Comparison of ENCODE assay signal across 7 cellular contexts in genomic region chr3:113878403-113878802, GRCh38. TPM values are rescaled to one million over a fixed set of nuclear protein-coding genes. Genes with fewer than 3 reads are reported as not detected.
"Had no signal": no experiment of that assay in that cellular context is flagged by ENCODE, and none has a peak within 500 bp of the region (broad histone marks: within the 10 kb centered on the region; RNA-seq: fewer than 3 reads in every experiment).

No MANE protein-coding gene starts in this region.

- H3K27ac ChIP-seq: HL-60, KMS-11 had no signal

- H3K9ac ChIP-seq: KMS-11 had no signal

- ATAC-seq: HepG2 had no signal

- H3K4me2 ChIP-seq: KMS-11 had no signal

- DNase-seq: IMR-90, KBM-7, KG1 had no signal

- FAIRE-seq: HepG2, HTR-8/SVneo had no signal

RNA-seq across cellular contexts. Expression of gene GRAMD1C, which starts 39.8 kb away (rescaled TPM):
- total RNA-seq: HepG2 had no signal
